In genomic region chrX:45329217-45329616, GRCh38 we compare ENCODE assay signal across 20 cellular contexts.
"Had no signal": no experiment of that assay in that cellular context is flagged by ENCODE, and none has a peak within 500 bp of the region (broad histone marks: within the 10 kb centered on the region; RNA-seq: fewer than 3 reads in every experiment).

No MANE protein-coding gene starts in this region.

- H3K4me3 Mint-ChIP-seq: activated CD4-positive, alpha-beta T cell treated with anti-CD3 and anti-CD28 coated beads, Interleukin-2, amount 10 ng/mL, durations not matched to agents 24 days and 14 days; activated CD8-positive, alpha-beta T cell treated with anti-CD3 and anti-CD28 coated beads, Interleukin-2, amount 10 ng/mL, durations not matched to agents 7 days and 5 days; immature natural killer cell; memory B cell; naive B cell; neural crest cell had no signal

- H3K4me1 Mint-ChIP-seq: activated CD4-positive, alpha-beta T cell treated with anti-CD3 and anti-CD28 coated beads, Interleukin-2, amount 10 ng/mL, durations not matched to agents 24 days and 14 days; immature natural killer cell; memory B cell; naive B cell; neural crest cell had no signal

- ATAC-seq: activated CD8-positive, alpha-beta T cell treated with anti-CD3 and anti-CD28 coated beads, Interleukin-2, amount 10 ng/mL, durations not matched to agents 7 days and 5 days; esophagus mucosa; gastroesophageal sphincter; heart right ventricle; stimulated activated naive CD8-positive, alpha-beta T cell treated with anti-CD3 and anti-CD28 coated beads, Interleukin-15, Interleukin-2, amounts not matched to agents 100 U/mL and 50 U/mL, for 24 hours had no signal

- H3K27ac ChIP-seq: ascending aorta, gastroesophageal sphincter, heart right ventricle, tibial artery, uterus had no signal

- H3K9me3 Mint-ChIP-seq: activated CD4-positive, alpha-beta T cell treated with anti-CD3 and anti-CD28 coated beads, Interleukin-2, amount 10 ng/mL, durations not matched to agents 24 days and 14 days; immature natural killer cell; memory B cell had no signal

- H3K36me3 ChIP-seq: ascending aorta, gastroesophageal sphincter, heart right ventricle, tibial artery, uterus had no signal

- H3K9me3 ChIP-seq: ascending aorta, gastroesophageal sphincter, heart right ventricle, tibial artery, uterus had no signal

- DNase-seq: activated CD4-positive, alpha-beta T cell treated with anti-CD3 and anti-CD28 coated beads, Interleukin-2, amount 10 ng/mL, durations not matched to agents 24 days and 14 days; activated CD8-positive, alpha-beta memory T cell treated with anti-CD3 and anti-CD28 coated beads, Interleukin-2, amount 50 U/mL, for 4 hours; activated CD8-positive, alpha-beta T cell treated with anti-CD3 and anti-CD28 coated beads, Interleukin-2, amount 10 ng/mL, durations not matched to agents 7 days and 5 days; activated effector memory CD4-positive, alpha-beta T cell treated with anti-CD3 and anti-CD28 coated beads, Interleukin-2, amount 50 U/mL, for 16 hours; activated naive CD4-positive, alpha-beta T cell treated with anti-CD3 and anti-CD28 coated beads, Interleukin-2, amount 50 U/mL, for 16 hours; activated T-cell treated with anti-CD3 and anti-CD28 coated beads, Interleukin-2, amount 50 U/mL, for 48 hours; effector CD4-positive, alpha-beta T cell; heart right ventricle; immature natural killer cell; naive B cell; retina; stimulated activated naive CD8-positive, alpha-beta T cell treated with anti-CD3 and anti-CD28 coated beads, Interleukin-15, Interleukin-2, amounts not matched to agents 100 U/mL and 50 U/mL, for 24 hours; substantia nigra; tibial artery; uterus had no signal

- H3K4me3 ChIP-seq: ascending aorta, gastroesophageal sphincter, heart right ventricle, tibial artery, uterus had no signal

- H3K4me1 ChIP-seq: ascending aorta, gastroesophageal sphincter, heart right ventricle, tibial artery, uterus had no signal

- H3K36me3 Mint-ChIP-seq: immature natural killer cell, memory B cell, naive B cell had no signal

- H3K27me3 ChIP-seq: ascending aorta, gastroesophageal sphincter, tibial artery, uterus had no signal

- H3K27ac Mint-ChIP-seq: activated CD4-positive, alpha-beta T cell treated with anti-CD3 and anti-CD28 coated beads, Interleukin-2, amount 10 ng/mL, durations not matched to agents 24 days and 14 days; activated CD8-positive, alpha-beta T cell treated with anti-CD3 and anti-CD28 coated beads, Interleukin-2, amount 10 ng/mL, durations not matched to agents 7 days and 5 days; immature natural killer cell; memory B cell; naive B cell had no signal

- H3K27me3 Mint-ChIP-seq: activated CD4-positive, alpha-beta T cell treated with anti-CD3 and anti-CD28 coated beads, Interleukin-2, amount 10 ng/mL, durations not matched to agents 24 days and 14 days had no signal
